Comparison of ENCODE assay signal across 8 cellular contexts in genomic region chr17:36545093-36545464, GRCh38. TPM values are rescaled to one million over a fixed set of nuclear protein-coding genes. Genes with fewer than 3 reads are reported as not detected.
DNase-seq lines count a peak whose midpoint lies in the region; ATAC-seq and TF ChIP-seq lines count a peak whose summit lies in the region.

No MANE protein-coding gene starts in this region.

- peak; percentile 34 for ATAC-seq in GM21515 (IDR thresholded peaks at IDR 0.05; ENCODE audit: unreplicated experiment)
- ATAC-seq in natural killer cell, result no peak
- ATAC-seq in HG02938 (IDR thresholded peaks at IDR 0.05; ENCODE audit: unreplicated experiment), result no peak

- H3K9me3 Mint-ChIP-seq in natural killer cell, result no peaks in the 10 kb centered on the region

- peak overlapping the region; percentile 96 for H3K9ac ChIP-seq in BLaER1
- peak overlapping the region; percentile 93 to 100 for H3K9ac ChIP-seq in duodenal mucosa (ENCODE audit: low read depth in 1 of 2, low read length in 2 of 2)

- H4K20me1 ChIP-seq in BLaER1, result peaks cover 46% of the 10 kb centered on the region

- H3K36me3 Mint-ChIP-seq in natural killer cell, result no peaks in the 10 kb centered on the region

- no peaks in the 10 kb centered on the region for H3K27me3 ChIP-seq in BLaER1
- H3K27me3 ChIP-seq in duodenal mucosa (ENCODE audit: control insufficient read depth in 1 of 2, insufficient read depth in 2 of 2, low read length in 2 of 2), result no peaks in the 10 kb centered on the region

- intact Hi-C loops in natural killer cell (cut with micrococcal nuclease), result loop anchor here (10.0 kb wide), 1 partner anchor 60 kb away; the partner anchor contains the start of gene MRM1

- H3K36me3 ChIP-seq in BLaER1, result peaks cover 12% of the 10 kb centered on the region; the same call in 1 of the 2 replicates
- peaks cover 0 to 5% of the 10 kb centered on the region in 2 donors for H3K36me3 ChIP-seq in duodenal mucosa (ENCODE audit: control insufficient read depth in 1 of 2, insufficient read depth in 2 of 2, low read length in 2 of 2)

- H3K4me3 Mint-ChIP-seq in natural killer cell, result peak overlapping the region; percentile 96

- H3K27ac Mint-ChIP-seq in natural killer cell, result peak overlapping the region; percentile 98 to 99

- H3K4me1 ChIP-seq in BLaER1 (peaks cover 34% of the 10 kb centered on the region), duodenal mucosa (ENCODE audit: control insufficient read depth in 1 of 2, insufficient read depth in 2 of 2, low read length in 2 of 2) (peaks cover 32 to 42% of the 10 kb centered on the region in 2 donors)

- H3K9me3 ChIP-seq in BLaER1 (no peaks in the 10 kb centered on the region), duodenal mucosa (ENCODE audit: control insufficient read depth in 1 of 2, low read length in 2 of 2) (no peaks in the 10 kb centered on the region)

- H3K4me1 Mint-ChIP-seq in natural killer cell, result peaks cover 28 to 36% of the 10 kb centered on the region in 2 donors

- no peaks in the 10 kb centered on the region for H3K27me3 Mint-ChIP-seq in natural killer cell (ENCODE audit: low read depth in 2 of 2)

- H3K4me2 ChIP-seq in BLaER1, result peak overlapping the region; percentile 36; the same call in 1 of the 2 replicates

- H3K27ac ChIP-seq in BLaER1 (peak overlapping the region; percentile 95), duodenal mucosa (ENCODE audit: low read depth, low read length) (peak overlapping the region; percentile 100)

- peak; percentile 74 for DNase-seq in NCI-H1105 treated with DMSO at 0.1 percent for 48 hours (lab: John Stamatoyannopoulos, UW)
- DNase-seq in natural killer cell, result no peak
- no peak for DNase-seq in HCEC 1CT
- no peak for DNase-seq in NCI-H1092 treated with DMSO at 0.1 percent for 48 hours (lab: John Stamatoyannopoulos, UW)

- TF ChIP-seq CTCF in natural killer cell (IDR thresholded peaks at IDR 0.05), result no peak

- H3K4me3 ChIP-seq in BLaER1 (peak overlapping the region; percentile 81), duodenal mucosa (ENCODE audit: low read depth in 1 of 2, low read length in 2 of 2) (peak overlapping the region; percentile 98)

RNA-seq across cellular contexts. Expression of gene GGNBP2, which starts 0.4 kb away (rescaled TPM):
- total RNA-seq in natural killer cell, result 100 to 1,000 TPM; 183 to 233 (median 197) TPM

RNA-seq across cellular contexts. Expression of gene PIGW, which starts 10.3 kb away (rescaled TPM):
- 1 to 10 TPM; 4.6 to 8.3 (median 5.0) TPM for total RNA-seq in natural killer cell

RNA-seq across cellular contexts. Expression of gene MYO19, which starts 10.4 kb away (rescaled TPM):
- total RNA-seq in natural killer cell, result 100 to 1,000 TPM in 2 of 3 donors, 10 to 100 TPM in 1; 84.2 to 119 (median 104) TPM

RNA-seq across cellular contexts. Expression of gene DHRS11, which starts 46.6 kb away (rescaled TPM):
- 1 to 10 TPM; 2.7 to 6.0 (median 4.9) TPM for total RNA-seq in natural killer cell

RNA-seq across cellular contexts. Expression of gene MRM1, which starts 56.3 kb away (rescaled TPM):
- 1 to 10 TPM; 1.3 to 2.8 (median 1.7) TPM for total RNA-seq in natural killer cell
